In genomic region chr1:158019177-158019868, GRCh38 we compare ENCODE assay signal across 11 cellular contexts. TPM values are rescaled to one million over a fixed set of nuclear protein-coding genes. Genes with fewer than 3 reads are reported as not detected.
DNase-seq lines count a peak whose midpoint lies in the region; ATAC-seq, FAIRE-seq and TF ChIP-seq lines count a peak whose summit lies in the region.
"Had no signal": no experiment of that assay in that cellular context is flagged by ENCODE, and none has a peak within 500 bp of the region (broad histone marks: within the 10 kb centered on the region; RNA-seq: fewer than 3 reads in every experiment).

No MANE protein-coding gene starts in this region.

- TSS peak; percentile 79 for BruUV-seq in PC-3 (replicated peaks; lab: Mats Ljungman, UMichigan)

- no peaks in the 10 kb centered on the region for H3K9me2 ChIP-seq in PC-3 (replicated peaks; ENCODE audit: low read length)

- H3K4me2 ChIP-seq in PC-3 (ENCODE audit: low read length) = peak overlapping the region; percentile 75

- CTCF ChIA-PET in PC-3 (lab: Charles Lee) = interaction anchor here (0.8 to 1.5 kb wide), 5 partner anchors 8 to 105 kb away, joined by 3 to 12 read pairs (median 3); no protein-coding TSS in a partner anchor

- peaks cover 5% of the 10 kb centered on the region for H3F3A ChIP-seq in PC-3 (ENCODE audit: low read length, unreplicated experiment)

- H3K36me3 ChIP-seq in ACC112 (ENCODE audit: insufficient read depth, low read length) (no peaks in the 10 kb centered on the region), PC-3 (ENCODE audit: low read depth, low read length) (no peaks in the 10 kb centered on the region), mucosa of rectum (ENCODE audit: control insufficient read depth in 2 of 2, insufficient read depth in 2 of 2, low read length in 2 of 2) (no peaks in the 10 kb centered on the region)

- POLR2A ChIA-PET in PC-3 (lab: Charles Lee; ENCODE audit: unreplicated experiment) = interaction anchor here (0.5 to 1.1 kb wide), 2 partner anchors 9 to 1149 kb away, joined by 5 to 12 read pairs; no protein-coding TSS in a partner anchor

- H4K20me1 ChIP-seq in PC-3 (ENCODE audit: low read length) = no peaks in the 10 kb centered on the region

- peak overlapping the region; percentile 54 for H3K4me3 ChIP-seq in ACC112 (ENCODE audit: low read depth, low read length)
- peak overlapping the region; percentile 42 for H3K4me3 ChIP-seq in PC-3 (ENCODE audit: low read length)
- peak overlapping the region; percentile 10 for H3K4me3 ChIP-seq in epithelial cell of proximal tubule (ENCODE audit: low read depth, low read length)
- H3K4me3 ChIP-seq in mucosa of rectum (ENCODE audit: low read length in 2 of 2) = no peak overlapping the region

- H3K79me2 ChIP-seq in ACC112 (ENCODE audit: control insufficient read depth, insufficient read depth, low read length, unreplicated experiment) (peaks cover 78% of the 10 kb centered on the region), PC-3 (ENCODE audit: low read length) (peaks cover 79% of the 10 kb centered on the region)

- FAIRE-seq in GM12892 (lab: Jason Lieb, UNC) = no peak

- intact Hi-C loops in PC-3 (cut with micrococcal nuclease) = loop anchor here (1.0 to 2.0 kb wide), 4 partner anchors 9 to 51 kb away; partner anchors contain the start of gene KIRREL1

- H2AFZ ChIP-seq in ACC112 (ENCODE audit: low read length, unreplicated experiment) (peak overlapping the region; percentile 16), PC-3 (ENCODE audit: low read length) (peak overlapping the region; percentile 27; the same call in 1 of the 2 replicates)

- TF ChIP-seq CTCF in PC-3 (conservative IDR thresholded peaks at IDR 0.05; ENCODE audit: low read depth, low read length) (no peak), epithelial cell of proximal tubule (conservative IDR thresholded peaks at IDR 0.05; ENCODE audit: low read depth, low read length) (no peak), GM10266 (IDR thresholded peaks at IDR 0.05; ENCODE audit: control insufficient read depth, insufficient read depth, low read depth, missing control alignments) (no peak)

- H3K27ac ChIP-seq in ACC112 (ENCODE audit: low read depth, low read length) (peak overlapping the region; percentile 96), PC-3 (ENCODE audit: low read length) (peak overlapping the region; percentile 72), mucosa of rectum (ENCODE audit: low read depth in 2 of 2, low read length in 2 of 2) (peak overlapping the region; percentile 74 to 79)

- no peak for TF ChIP-seq POLR2A in GM12892 (IDR thresholded peaks at IDR 0.05; ENCODE audit: low read depth, low read length)

- no peaks in the 10 kb centered on the region for H3K27me3 ChIP-seq in ACC112 (ENCODE audit: insufficient read depth, low read length)
- H3K27me3 ChIP-seq in PC-3 (ENCODE audit: low read length) = no peaks in the 10 kb centered on the region
- H3K27me3 ChIP-seq in mucosa of rectum (ENCODE audit: control insufficient read depth in 2 of 2, insufficient read depth in 2 of 2, low read length in 2 of 2) = no peaks in the 10 kb centered on the region

- H3K4me1 ChIP-seq in ACC112 (ENCODE audit: control insufficient read depth, insufficient read depth, low read length, unreplicated experiment) (peaks cover 71% of the 10 kb centered on the region), PC-3 (ENCODE audit: insufficient read depth, low read length) (peaks cover 66% of the 10 kb centered on the region), mucosa of rectum (ENCODE audit: control insufficient read depth in 2 of 2, insufficient read depth in 2 of 2, low read length in 2 of 2) (peaks cover 24 to 35% of the 10 kb centered on the region in 2 donors)

- H3K9ac ChIP-seq in PC-3 (ENCODE audit: low read length) (peak overlapping the region; percentile 19), mucosa of rectum (ENCODE audit: low read depth in 1 of 2, low read length in 2 of 2) (peak overlapping the region; percentile 16 to 17)

- ATAC-seq in PC-3 = peak; percentile 93

- DNase-seq in PC-3 = peak; percentile 96
- peak; percentile 79 for DNase-seq in epithelial cell of proximal tubule (ENCODE audit: low read depth)
- no peak for DNase-seq in MV-4-11 (lab: John Stamatoyannopoulos, UW)
- DNase-seq in GM10266 (ENCODE audit: extremely low spot score) = no peak
- DNase-seq in GM12892 (ENCODE audit: insufficient read length) = no peak
- no peak for DNase-seq in pons (ENCODE audit: low spot score)
- DNase-seq: activated naive CD8-positive, alpha-beta T cell treated with anti-CD3 and anti-CD28 coated beads, Interleukin-2, amount 10 ng/mL, durations not matched to agents 7 days and 5 days; CD4-positive, CD25-positive, alpha-beta regulatory T cell; KBM-7 had no signal

- no peaks in the 10 kb centered on the region for H3K9me3 ChIP-seq in PC-3 (ENCODE audit: low read length)
- H3K9me3 ChIP-seq in mucosa of rectum (ENCODE audit: control insufficient read depth in 2 of 2, low read length in 2 of 2) = no peaks in the 10 kb centered on the region

RNA-seq across cellular contexts. Expression of gene KIRREL1, which starts 25.9 kb away (rescaled TPM):
- total RNA-seq in PC-3 (2014; rRNA removed) (49.8 and 57.1 TPM in 2 replicates), epithelial cell of proximal tubule (194 and 275 TPM in 2 replicates)
- polyA plus RNA-seq in GM12892 (2012; ENCODE audit: missing spikeins) = not detected
- total RNA-seq: activated naive CD8-positive, alpha-beta T cell treated with anti-CD3 and anti-CD28 coated beads, Interleukin-2, amount 10 ng/mL, durations not matched to agents 7 days and 5 days; CD4-positive, CD25-positive, alpha-beta regulatory T cell had no signal
- polyA plus RNA-seq: CD4-positive, CD25-positive, alpha-beta regulatory T cell had no signal

Comparison
In these comparisons a context has a peak if more than half of its experiments do, and no peak if none do; other contexts are left out.
1. H3K4me3 ChIP-seq: peak in ACC112 (single experiment), PC-3 (single experiment) and epithelial cell of proximal tubule (single experiment); none in mucosa of rectum (0 of 2).
2. DNase-seq: peak in PC-3 (single experiment) and epithelial cell of proximal tubule (single experiment); none in MV-4-11 (single experiment), GM10266 (single experiment), GM12892 (single experiment) and pons (single experiment).
3. Peak in every context shown above with its lines, with median percentiles within 50 percentile points of each other: H3K27ac ChIP-seq.